Comparison of ENCODE assay signal across 8 cellular contexts in the genomic region with DNA sequence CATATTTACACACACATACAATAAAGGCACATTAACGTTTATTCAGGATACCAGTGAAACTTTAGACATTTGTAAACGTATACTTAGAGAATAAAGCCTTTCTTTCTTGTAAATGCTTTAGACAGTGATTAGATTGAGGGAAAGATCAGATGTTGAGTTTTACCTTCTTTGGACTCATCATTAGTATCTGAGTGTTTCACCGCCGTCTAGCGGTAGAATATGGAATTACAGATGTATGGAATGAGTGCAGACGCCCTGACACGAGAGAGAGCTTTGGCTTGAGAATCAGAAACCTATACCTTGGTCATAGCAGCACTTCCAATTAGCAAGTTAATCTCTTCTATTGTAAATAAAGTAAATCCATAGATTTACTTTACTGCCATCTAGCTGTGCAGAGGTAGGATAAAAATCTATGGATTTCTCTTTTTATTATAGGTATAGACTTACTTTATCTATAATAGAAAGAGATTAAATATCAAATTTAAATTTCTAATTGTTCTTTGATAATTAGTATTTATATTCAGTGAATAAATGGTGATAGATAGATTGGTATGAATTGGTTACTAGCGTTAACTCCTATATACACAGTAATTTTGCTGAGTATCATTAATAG. TPM values are rescaled to one million over a fixed set of nuclear protein-coding genes. Genes with fewer than 3 reads are reported as not detected.
A peak's percentile ranks its signal among the peaks of the same experiment; 100 is the strongest.
DNase-seq lines count a peak whose midpoint lies in the region; ATAC-seq and TF ChIP-seq lines count a peak whose summit lies in the region.

No MANE protein-coding gene starts in this region.

- no peak overlapping the region for H3K9ac ChIP-seq in DND-41 (ENCODE audit: low read depth, low read length)

- H3K4me1 ChIP-seq in DND-41 (ENCODE audit: insufficient read depth, low read length), result no peaks in the 10 kb centered on the region
- H3K4me1 ChIP-seq in HEK293 (ENCODE audit: control insufficient read depth, insufficient read depth, low read length), result no peaks in the 10 kb centered on the region

- H3K36me3 ChIP-seq in DND-41 (ENCODE audit: insufficient read depth, low read length) (no peaks in the 10 kb centered on the region), HEK293 (ENCODE audit: control insufficient read depth in 2 of 2, insufficient read depth in 1 of 2, low read length in 2 of 2) (no peaks in the 10 kb centered on the region)

- no peaks in the 10 kb centered on the region for H3K79me2 ChIP-seq in DND-41 (ENCODE audit: insufficient read depth, low read length)

- no peaks in the 10 kb centered on the region for H3K9me3 Mint-ChIP-seq in activated T-cell treated with anti-CD3 and anti-CD28 coated beads, Interleukin-2, amount 50 U/mL, for 4 hours

- H3K4me3 ChIP-seq in DND-41 (ENCODE audit: low read depth in 1 of 2, low read length in 2 of 2), result no peak overlapping the region
- no peak overlapping the region for H3K4me3 ChIP-seq in HEK293 (ENCODE audit: low read depth, low read length)

- TF ChIP-seq CTCF in DND-41 (IDR thresholded peaks at IDR 0.05; ENCODE audit: borderline replicate concordance, extremely low read depth, low read length, poor library complexity, severe bottlenecking) (peak; percentile 94), HEK293 (tag by site-specific recombination; IDR thresholded peaks at IDR 0.05) (no peak)

- intact Hi-C loops in sciatic nerve (cut with DNase I), result no loop called here

- CTCF ChIA-PET in HEK293 (lab: Yijun Ruan, JAX), result interaction anchor here (0.6 to 2.6 kb wide), 45 partner anchors 9 to 305 kb away, joined by 3 to 31 read pairs (median 4); partner anchors contain the start of genes FLG2 and HRNR

- peak; percentile 56 for DNase-seq in DND-41
- peak; percentile 57 for DNase-seq in NCI-H748 (lab: John Stamatoyannopoulos, UW; ENCODE audit: unreplicated experiment)
- DNase-seq in activated T-cell treated with anti-CD3 and anti-CD28 coated beads, Interleukin-2, amount 50 U/mL, for 4 hours, result peak; percentile 31
- peak; percentile 3 for DNase-seq in germinal center (ENCODE audit: low spot score)
- DNase-seq in sciatic nerve (ENCODE audit: low spot score), result no peak

- POLR2A ChIA-PET in HEK293 (lab: Yijun Ruan, JAX), result no interaction called here

- H3K4me3 Mint-ChIP-seq in activated T-cell treated with anti-CD3 and anti-CD28 coated beads, Interleukin-2, amount 50 U/mL, for 4 hours, result no peak overlapping the region

- no peak overlapping the region for H2AFZ ChIP-seq in DND-41 (ENCODE audit: low read depth, low read length)

- H3K27ac ChIP-seq in DND-41 (ENCODE audit: low read length) (no peak overlapping the region), HEK293 (ENCODE audit: extremely low read depth, low read depth, low read length) (no peak overlapping the region)

- ATAC-seq in DND-41 (ENCODE audit: insufficient read depth, low read depth) (peak; percentile 71), sciatic nerve (peak; percentile 52), HG02852 (IDR thresholded peaks at IDR 0.05; ENCODE audit: unreplicated experiment) (no peak), HG03378 (IDR thresholded peaks at IDR 0.05; ENCODE audit: unreplicated experiment) (no peak)
- peak in 1 of 2 donors; percentile 72 for ATAC-seq in activated T-cell treated with anti-CD3 and anti-CD28 coated beads, Interleukin-2, amount 50 U/mL, for 4 hours

- H4K20me1 ChIP-seq in DND-41 (ENCODE audit: insufficient read depth, low read length), result no peaks in the 10 kb centered on the region

- H3K4me1 Mint-ChIP-seq in activated T-cell treated with anti-CD3 and anti-CD28 coated beads, Interleukin-2, amount 50 U/mL, for 4 hours (ENCODE audit: low read depth), result no peaks in the 10 kb centered on the region

- no peaks in the 10 kb centered on the region for H3K9me3 ChIP-seq in DND-41 (ENCODE audit: insufficient read depth, low read length, severe bottlenecking)
- no peaks in the 10 kb centered on the region for H3K9me3 ChIP-seq in HEK293 (ENCODE audit: control insufficient read depth, insufficient read depth, low read depth, low read length)

- no peak overlapping the region for H3K4me2 ChIP-seq in DND-41 (ENCODE audit: insufficient read depth, low read length)

- no peaks in the 10 kb centered on the region for H3K36me3 Mint-ChIP-seq in activated T-cell treated with anti-CD3 and anti-CD28 coated beads, Interleukin-2, amount 50 U/mL, for 4 hours (ENCODE audit: insufficient read depth)

- peaks cover 15% of the 10 kb centered on the region for H3K27me3 ChIP-seq in DND-41 (ENCODE audit: insufficient read depth, low read length, poor library complexity)

- H3K27me3 Mint-ChIP-seq in activated T-cell treated with anti-CD3 and anti-CD28 coated beads, Interleukin-2, amount 50 U/mL, for 4 hours (ENCODE audit: low read depth), result peaks cover 8% of the 10 kb centered on the region

TF ChIP-seq in HEK293, 187 proteins besides CTCF, POLR2A, EP300 and RAD21:
- TF ChIP-seq ZNF175 (tag by site-specific recombination; IDR thresholded peaks at IDR 0.05) (no peak), KLF8 (tag by site-specific recombination; IDR thresholded peaks at IDR 0.05) (no peak), ZNF394 (tag by site-specific recombination; IDR thresholded peaks at IDR 0.05; ENCODE audit: borderline replicate concordance) (no peak), ZNF654 (tag by site-specific recombination; IDR thresholded peaks at IDR 0.05; ENCODE audit: low read depth) (peak; percentile 33), ZNF169 (tag by site-specific recombination; IDR thresholded peaks at IDR 0.05) (no peak)

RNA-seq across cellular contexts. Expression of gene FLG2, which starts 12.6 kb away (rescaled TPM):
- total RNA-seq in activated T-cell treated with anti-CD3 and anti-CD28 coated beads, Interleukin-2, amount 50 U/mL, for 4 hours, result not detected
- not detected for total RNA-seq in sciatic nerve

RNA-seq across cellular contexts. Expression of gene FLG, which starts 22.2 kb away (rescaled TPM):
- total RNA-seq in activated T-cell treated with anti-CD3 and anti-CD28 coated beads, Interleukin-2, amount 50 U/mL, for 4 hours, result not detected
- 0.04 TPM for total RNA-seq in sciatic nerve

Comparison
In these comparisons a context has a peak if more than half of its experiments do, and no peak if none do; other contexts are left out.
1. ATAC-seq: peak in DND-41 (single experiment) and sciatic nerve (single experiment); none in HG02852 (single experiment) and HG03378 (single experiment).